21 cellular contexts compared by ENCODE assay signal in the genomic region with DNA sequence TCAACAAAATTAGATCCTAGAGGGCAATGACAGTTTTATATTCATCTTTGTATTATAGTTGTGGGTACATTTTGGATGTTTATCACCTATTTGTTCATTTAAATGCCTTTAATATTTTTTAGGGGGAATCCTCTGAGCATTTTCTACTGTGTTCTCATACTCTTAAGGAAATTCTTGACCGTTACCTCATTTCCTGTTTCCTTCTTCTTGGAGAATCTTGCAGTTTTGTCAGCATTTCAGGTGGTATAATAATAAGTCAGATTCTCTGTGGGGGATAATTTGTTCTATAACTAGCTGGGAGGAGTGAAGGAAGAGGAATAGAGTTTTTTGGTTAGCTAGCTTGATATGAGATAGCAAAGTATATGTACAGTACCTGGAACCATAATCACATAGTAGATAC. TPM values are rescaled to one million over a fixed set of nuclear protein-coding genes. Genes with fewer than 3 reads are reported as not detected.
A peak's percentile ranks its signal among the peaks of the same experiment; 100 is the strongest.
DNase-seq lines count a peak whose midpoint lies in the region; ATAC-seq and TF ChIP-seq lines count a peak whose summit lies in the region.
"Had no signal": no experiment of that assay in that cellular context is flagged by ENCODE, and none has a peak within 500 bp of the region (broad histone marks: within the 10 kb centered on the region; RNA-seq: fewer than 3 reads in every experiment).

No MANE protein-coding gene starts in this region.

- H4K20me1 ChIP-seq in SK-N-SH (ENCODE audit: insufficient read depth): peaks cover 35% of the 10 kb centered on the region
- peaks cover 2% of the 10 kb centered on the region for H4K20me1 ChIP-seq in MM.1S (ENCODE audit: insufficient read depth, low read length)

- CTCF ChIA-PET in SK-N-SH (lab: Yijun Ruan, JAX): no interaction called here

- H3K4me1 ChIP-seq in SK-N-SH (ENCODE audit: control insufficient read depth in 1 of 2, insufficient read depth in 2 of 2, low read depth in 1 of 2, low read length in 1 of 2) (peaks cover 0 to 3% of the 10 kb centered on the region in 2 experiments; a peak in 3 of 4 replicates), MM.1S (ENCODE audit: low read length) (peaks cover 9% of the 10 kb centered on the region)
- H3K4me1 ChIP-seq: breast epithelium had no signal

- H3K27me3 ChIP-seq in SK-N-SH (ENCODE audit: insufficient read depth) (no peaks in the 10 kb centered on the region), MM.1S (replicated peaks; ENCODE audit: insufficient read depth, low read length) (peaks cover 6% of the 10 kb centered on the region), brain microvascular endothelial cell (replicated peaks) (no peaks in the 10 kb centered on the region)
- H3K27me3 ChIP-seq: breast epithelium, upper lobe of left lung had no signal

- TF ChIP-seq CTCF in SK-N-SH (IDR thresholded peaks at IDR 0.05): no peak
- TF ChIP-seq CTCF in MM.1S (IDR thresholded peaks at IDR 0.05; ENCODE audit: low read length): no peak
- no peak for TF ChIP-seq CTCF in brain microvascular endothelial cell (IDR thresholded peaks at IDR 0.05; ENCODE audit: low read depth, low read length, missing control alignments)

- POLR2A ChIA-PET in SK-N-SH (lab: Yijun Ruan, JAX): no interaction called here

- H3K9me2 ChIP-seq in SK-N-SH (peaks cover 4% of the 10 kb centered on the region; the same call in 1 of the 2 replicates), MM.1S (replicated peaks; ENCODE audit: insufficient read depth, low read length) (no peaks in the 10 kb centered on the region)

- H3K9me3 ChIP-seq in SK-N-SH: no peaks in the 10 kb centered on the region
- H3K9me3 ChIP-seq in MM.1S (replicated peaks; ENCODE audit: insufficient read depth, low read length): no peaks in the 10 kb centered on the region
- H3K9me3 ChIP-seq: breast epithelium, upper lobe of left lung had no signal

- H3K27ac ChIP-seq in SK-N-SH (ENCODE audit: low read depth in 2 of 2, low read length in 1 of 2) (peak overlapping the region in 1 of 2 experiments; percentile 6; a peak in 1 of 4 replicates), MM.1S (ENCODE audit: low read length) (no peak overlapping the region), brain microvascular endothelial cell (peak overlapping the region; percentile 6)
- H3K27ac ChIP-seq: 22Rv1, breast epithelium, upper lobe of left lung had no signal

- in situ Hi-C loops in brain microvascular endothelial cell (cut with HindIII; ENCODE audit: low pct_ligation_motif_present, low sequenced_read_pairs): no loop called here

- ATAC-seq in SK-N-SH treated with all-trans-retinoic acid at 6 μM for 48 hours (no peak), GM18858 (IDR thresholded peaks at IDR 0.05; ENCODE audit: unreplicated experiment) (no peak)
- ATAC-seq: PC-3 had no signal

- no peak overlapping the region for H3K9ac ChIP-seq in SK-N-SH
- H3K9ac ChIP-seq in MM.1S (ENCODE audit: low read length): no peak overlapping the region

- H3F3A ChIP-seq in SK-N-SH (replicated peaks; ENCODE audit: insufficient read depth) (peaks cover 2% of the 10 kb centered on the region), MM.1S (ENCODE audit: insufficient read depth, low read length) (no peaks in the 10 kb centered on the region; the same call in 1 of the 2 replicates)

- H3K79me2 ChIP-seq in SK-N-SH (ENCODE audit: insufficient read depth) (peaks cover 95% of the 10 kb centered on the region), MM.1S (ENCODE audit: low read length) (peaks cover 41% of the 10 kb centered on the region)

- TF ChIP-seq EP300 in SK-N-SH (IDR thresholded peaks at IDR 0.05; ENCODE audit: borderline replicate concordance in 1 of 2, low read depth in 1 of 2, low read length in 1 of 2): no peak

- H2AFZ ChIP-seq in SK-N-SH (ENCODE audit: low read depth) (no peak overlapping the region), MM.1S (ENCODE audit: low read length) (no peak overlapping the region)

- H3K4me3 ChIP-seq in SK-N-SH (ENCODE audit: low read depth in 2 of 2, low read length in 1 of 2) (no peak overlapping the region), MM.1S (ENCODE audit: low read length) (no peak overlapping the region), brain microvascular endothelial cell (ENCODE audit: low read depth, low read length) (no peak overlapping the region)
- H3K4me3 ChIP-seq: breast epithelium, upper lobe of left lung had no signal

- DNase-seq in SK-N-SH: no peak
- no peak for DNase-seq in MM.1S
- no peak for DNase-seq in brain microvascular endothelial cell
- DNase-seq in pulmonary artery endothelial cell (ENCODE audit: low read depth, low spot score): peak; percentile 37
- no peak for DNase-seq in occipital lobe (lab: John Stamatoyannopoulos, UW)
- DNase-seq in OCI-M1 (lab: John Stamatoyannopoulos, UW): no peak
- DNase-seq: activated naive CD8-positive, alpha-beta T cell treated with anti-CD3 and anti-CD28 coated beads, Interleukin-2, amount 10 ng/mL, durations not matched to agents 7 days and 5 days; Calu3; erythroblast; KBM-7; midbrain; NCI-H1048; NCI-H526; PC-3; stimulated activated CD4-positive, alpha-beta T cell treated with anti-CD3 and anti-CD28 coated beads, Interleukin-4, amount 100 ng/mL, for 1 hour; T-helper 9 cell; upper lobe of left lung had no signal

- TF ChIP-seq RAD21 in SK-N-SH (IDR thresholded peaks at IDR 0.05; ENCODE audit: low read length): no peak

- H3K36me3 ChIP-seq in SK-N-SH (replicated peaks in 1 of 2; ENCODE audit: control insufficient read depth in 1 of 2, insufficient read depth in 2 of 2, low read length in 1 of 2) (peaks cover 2 to 10% of the 10 kb centered on the region in 2 experiments), MM.1S (replicated peaks; ENCODE audit: insufficient read depth, low read length) (no peaks in the 10 kb centered on the region), brain microvascular endothelial cell (replicated peaks) (no peaks in the 10 kb centered on the region)
- H3K36me3 ChIP-seq: breast epithelium, upper lobe of left lung had no signal

- H3K4me2 ChIP-seq in SK-N-SH (no peak overlapping the region), MM.1S (ENCODE audit: low read depth, low read length) (peak overlapping the region; percentile 10; the same call in 1 of the 2 replicates)

- WGBS in SK-N-SH (ENCODE audit: low lambda C conversion rate): 67% methylated on average over 1 of the region's 1 CpG

TF ChIP-seq in SK-N-SH, 30 proteins besides CTCF, POLR2A, EP300 and RAD21:
- TF ChIP-seq POLR2AphosphoS5 (IDR thresholded peaks at IDR 0.05; ENCODE audit: low read depth, low read length): no peak
- no peak for TF ChIP-seq NRF1 (IDR thresholded peaks at IDR 0.05; ENCODE audit: low read depth, low read length)
- TF ChIP-seq MXI1 (IDR thresholded peaks at IDR 0.05; ENCODE audit: low read depth, low read length): no peak
- TF ChIP-seq TCF12 (IDR thresholded peaks at IDR 0.05): no peak
- no peak for TF ChIP-seq SMC3 (IDR thresholded peaks at IDR 0.05; ENCODE audit: low read depth, low read length)
- 0 out of 2 replicates have a peak, but pooled peaks have one; percentile 2 for TF ChIP-seq FOSL2 (IDR thresholded peaks at IDR 0.05; ENCODE audit: borderline replicate concordance, low read depth)
- TF ChIP-seq YY1 (IDR thresholded peaks at IDR 0.05; ENCODE audit: low read depth): no peak

TF ChIP-seq in SK-N-SH treated with all-trans-retinoic acid at 6 μM for 48 hours, 23 proteins besides CTCF, POLR2A, EP300 and RAD21 (continues in another document):
- TF ChIP-seq, protein P1, sequence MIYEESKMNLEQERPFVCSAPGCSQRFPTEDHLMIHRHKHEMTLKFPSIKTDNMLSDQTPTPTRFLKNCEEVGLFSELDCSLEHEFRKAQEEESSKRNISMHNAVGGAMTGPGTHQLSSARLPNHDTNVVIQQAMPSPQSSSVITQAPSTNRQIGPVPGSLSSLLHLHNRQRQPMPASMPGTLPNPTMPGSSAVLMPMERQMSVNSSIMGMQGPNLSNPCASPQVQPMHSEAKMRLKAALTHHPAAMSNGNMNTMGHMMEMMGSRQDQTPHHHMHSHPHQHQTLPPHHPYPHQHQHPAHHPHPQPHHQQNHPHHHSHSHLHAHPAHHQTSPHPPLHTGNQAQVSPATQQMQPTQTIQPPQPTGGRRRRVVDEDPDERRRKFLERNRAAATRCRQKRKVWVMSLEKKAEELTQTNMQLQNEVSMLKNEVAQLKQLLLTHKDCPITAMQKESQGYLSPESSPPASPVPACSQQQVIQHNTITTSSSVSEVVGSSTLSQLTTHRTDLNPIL (CRISPR knock-in tag; IDR thresholded peaks at IDR 0.05; ENCODE audit: low read depth): no peak
- no peak for TF ChIP-seq ZFP30 (CRISPR knock-in tag; IDR thresholded peaks at IDR 0.05)
- no peak for TF ChIP-seq CSDC2 (CRISPR knock-in tag; IDR thresholded peaks at IDR 0.05)
- TF ChIP-seq, protein P2, sequence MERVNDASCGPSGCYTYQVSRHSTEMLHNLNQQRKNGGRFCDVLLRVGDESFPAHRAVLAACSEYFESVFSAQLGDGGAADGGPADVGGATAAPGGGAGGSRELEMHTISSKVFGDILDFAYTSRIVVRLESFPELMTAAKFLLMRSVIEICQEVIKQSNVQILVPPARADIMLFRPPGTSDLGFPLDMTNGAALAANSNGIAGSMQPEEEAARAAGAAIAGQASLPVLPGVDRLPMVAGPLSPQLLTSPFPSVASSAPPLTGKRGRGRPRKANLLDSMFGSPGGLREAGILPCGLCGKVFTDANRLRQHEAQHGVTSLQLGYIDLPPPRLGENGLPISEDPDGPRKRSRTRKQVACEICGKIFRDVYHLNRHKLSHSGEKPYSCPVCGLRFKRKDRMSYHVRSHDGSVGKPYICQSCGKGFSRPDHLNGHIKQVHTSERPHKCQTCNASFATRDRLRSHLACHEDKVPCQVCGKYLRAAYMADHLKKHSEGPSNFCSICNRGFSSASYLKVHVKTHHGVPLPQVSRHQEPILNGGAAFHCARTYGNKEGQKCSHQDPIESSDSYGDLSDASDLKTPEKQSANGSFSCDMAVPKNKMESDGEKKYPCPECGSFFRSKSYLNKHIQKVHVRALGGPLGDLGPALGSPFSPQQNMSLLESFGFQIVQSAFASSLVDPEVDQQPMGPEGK (CRISPR knock-in tag; IDR thresholded peaks at IDR 0.05; ENCODE audit: borderline replicate concordance): no peak
- TF ChIP-seq PPARA (CRISPR knock-in tag; IDR thresholded peaks at IDR 0.05; ENCODE audit: borderline replicate concordance): no peak
- TF ChIP-seq RARB (CRISPR knock-in tag; IDR thresholded peaks at IDR 0.05): no peak
- TF ChIP-seq BACH2 (CRISPR knock-in tag; IDR thresholded peaks at IDR 0.05; ENCODE audit: borderline replicate concordance): no peak
- no peak for TF ChIP-seq ZNF565 (CRISPR knock-in tag; conservative IDR thresholded peaks at IDR 0.05; ENCODE audit: low read depth)

RNA-seq across cellular contexts. Expression of a gene that starts 14.0 kb away (rescaled TPM):
- 44.4 and 61.9 TPM in 2 replicates for polyA plus RNA-seq in SK-N-SH (2012; rRNA removed)
- polyA plus RNA-seq in SK-N-SH (2012; cell fraction: cytosol; rRNA removed): 69.6 and 82.8 TPM in 2 replicates
- polyA plus RNA-seq in SK-N-SH (2012; cell fraction: nucleus; rRNA removed): 21.1 and 45.0 TPM in 2 replicates
- 25.6 and 34.5 TPM in 2 replicates for total RNA-seq in pulmonary artery endothelial cell
- total RNA-seq in occipital lobe: 50.5 TPM
